9 cellular contexts compared by ENCODE assay signal in genomic region chr12:64826234-64826633, GRCh38. TPM values are rescaled to one million over a fixed set of nuclear protein-coding genes. Genes with fewer than 3 reads are reported as not detected.
A peak's percentile ranks its signal among the peaks of the same experiment; 100 is the strongest.
DNase-seq lines count a peak whose midpoint lies in the region; ATAC-seq and TF ChIP-seq lines count a peak whose summit lies in the region.
"Had no signal": no experiment of that assay in that cellular context is flagged by ENCODE, and none has a peak within 500 bp of the region (broad histone marks: within the 10 kb centered on the region; RNA-seq: fewer than 3 reads in every experiment).

No MANE protein-coding gene starts in this region.

- peaks cover 0 to 13% (median 6%) of the 10 kb centered on the region in 11 donors for H3K9me3 ChIP-seq in heart right ventricle
- H3K9me3 ChIP-seq in WERI-Rb-1 (ENCODE audit: severe bottlenecking): no peaks in the 10 kb centered on the region

- TF ChIP-seq CTCF in heart right ventricle (IDR thresholded peaks at IDR 0.05) (no peak), WERI-Rb-1 (IDR thresholded peaks at IDR 0.05; ENCODE audit: low read depth, low read length) (no peak)

- H3K27me3 Mint-ChIP-seq in activated T-cell treated with anti-CD3 and anti-CD28 coated beads, Interleukin-2, amount 50 U/mL, for 72 hours (ENCODE audit: low read depth): peaks cover 64% of the 10 kb centered on the region

- H3K4me3 Mint-ChIP-seq in activated T-cell treated with anti-CD3 and anti-CD28 coated beads, Interleukin-2, amount 50 U/mL, for 72 hours: peak overlapping the region; percentile 78 to 89

- intact Hi-C loops in heart right ventricle (cut with DNase I): no loop called here

- H3K4me3 ChIP-seq in heart right ventricle (peak overlapping the region in 1 of 10 donors; percentile 11), WERI-Rb-1 (ENCODE audit: low read depth, low read length) (no peak overlapping the region)

- H3K36me3 ChIP-seq in heart right ventricle: no peaks in the 10 kb centered on the region
- H3K36me3 ChIP-seq in WERI-Rb-1: no peaks in the 10 kb centered on the region

- H3K36me3 Mint-ChIP-seq in activated T-cell treated with anti-CD3 and anti-CD28 coated beads, Interleukin-2, amount 50 U/mL, for 72 hours (ENCODE audit: insufficient read depth in 2 of 2): peaks cover 0 to 2% of the 10 kb centered on the region in 2 donors

- peaks cover 4 to 76% (median 55%) of the 10 kb centered on the region in 7 donors for H3K27me3 ChIP-seq in heart right ventricle
- no peaks in the 10 kb centered on the region for H3K27me3 ChIP-seq in WERI-Rb-1 (ENCODE audit: insufficient read depth, low read depth, severe bottlenecking)

- peaks cover 4 to 30% (median 24%) of the 10 kb centered on the region in 9 donors for H3K4me1 ChIP-seq in heart right ventricle

- H3K27ac ChIP-seq in heart right ventricle (no peak overlapping the region), WERI-Rb-1 (no peak overlapping the region)
- H3K27ac ChIP-seq: epithelial cell of prostate had no signal

- H3K9me3 Mint-ChIP-seq in activated T-cell treated with anti-CD3 and anti-CD28 coated beads, Interleukin-2, amount 50 U/mL, for 72 hours: no peaks in the 10 kb centered on the region

- ATAC-seq in HG02588 (IDR thresholded peaks at IDR 0.05; ENCODE audit: unreplicated experiment) (peak; percentile 42), heart right ventricle (peak in 7 of 8 donors; percentile 59 to 78 (median 67))
- peak; percentile 60 to 63 for ATAC-seq in activated T-cell treated with anti-CD3 and anti-CD28 coated beads, Interleukin-2, amount 50 U/mL, for 72 hours (replicated peaks in 1 of 2)

- H3K4me1 Mint-ChIP-seq in activated T-cell treated with anti-CD3 and anti-CD28 coated beads, Interleukin-2, amount 50 U/mL, for 72 hours (ENCODE audit: low read depth): peaks cover 21% of the 10 kb centered on the region

- DNase-seq in COLO829 (ENCODE audit: low spot score) (peak; percentile 28), NCI-H510A (lab: John Stamatoyannopoulos, UW) (peak; percentile 83), heart right ventricle (peak; percentile 44 to 53), renal cortical epithelial cell (ENCODE audit: low read depth) (peak; percentile 47), WERI-Rb-1 (no peak), NAMALWA (ENCODE audit: low spot score) (no peak)
- peak; percentile 42 to 55 for DNase-seq in activated T-cell treated with anti-CD3 and anti-CD28 coated beads, Interleukin-2, amount 50 U/mL, for 72 hours

- 6 to 7% methylated on average over 19 of the region's 19 CpGs for WGBS in heart right ventricle, 2 donors

- H3K27ac Mint-ChIP-seq in activated T-cell treated with anti-CD3 and anti-CD28 coated beads, Interleukin-2, amount 50 U/mL, for 72 hours: no peak overlapping the region

RNA-seq across cellular contexts. Expression of gene TBC1D30, which starts 1.8 kb away (rescaled TPM):
- total RNA-seq in activated T-cell treated with anti-CD3 and anti-CD28 coated beads, Interleukin-2, amount 50 U/mL, for 72 hours: under 1 TPM; 0.14 to 0.94 TPM
- total RNA-seq in heart right ventricle (1 to 10 TPM in 2 of 10 donors, under 1 TPM in 8; 0.36 to 2.4 (median 0.66) TPM), renal cortical epithelial cell (1.1 and 4.0 TPM in 2 replicates)
- polyA plus RNA-seq in heart right ventricle: 1 to 10 TPM in 1 of 2 donors, under 1 TPM in 1; 0.51 to 1.2 TPM

Comparison
In these comparisons a context has a peak if more than half of its experiments do, and no peak if none do; other contexts are left out.
1. DNase-seq: peak in COLO829 (single experiment), NCI-H510A (single experiment), activated T-cell treated with anti-CD3 and anti-CD28 coated beads, Interleukin-2, amount 50 U/mL, for 72 hours (2 of 2), heart right ventricle (2 of 2) and renal cortical epithelial cell (single experiment); none in WERI-Rb-1 (single experiment) and NAMALWA (single experiment).
2. Peak in every context shown above with its lines, with median percentiles within 50 percentile points of each other: ATAC-seq.